ENCODE assay signal across 17 cellular contexts in genomic region chr7:87458148-87458547, GRCh38. TPM values are rescaled to one million over a fixed set of nuclear protein-coding genes. Genes with fewer than 3 reads are reported as not detected.
DNase-seq lines count a peak whose midpoint lies in the region; ATAC-seq and TF ChIP-seq lines count a peak whose summit lies in the region.
"Had no signal": no experiment of that assay in that cellular context is flagged by ENCODE, and none has a peak within 500 bp of the region (broad histone marks: within the 10 kb centered on the region; RNA-seq: fewer than 3 reads in every experiment).

No MANE protein-coding gene starts in this region.

- H3K27me3 ChIP-seq in A673 (replicated peaks; ENCODE audit: insufficient read depth, low read depth, low read length, poor library complexity): peaks cover 19% of the 10 kb centered on the region
- H3K27me3 ChIP-seq: BLaER1 had no signal

- no peaks in the 10 kb centered on the region for H3K4me1 ChIP-seq in A673 (ENCODE audit: insufficient read depth, low read length, poor library complexity, severe bottlenecking)
- H3K4me1 ChIP-seq: A549, BLaER1 had no signal

- intact Hi-C loops in A673 (cut with micrococcal nuclease; ENCODE audit: unreplicated experiment): no loop called here

- POLR2A ChIA-PET in A673 (lab: Charles Lee; ENCODE audit: low non-redundant PET): no interaction called here

- no peak for ATAC-seq in GM19452 (IDR thresholded peaks at IDR 0.05; ENCODE audit: unreplicated experiment)
- ATAC-seq: A549 had no signal

- CTCF ChIA-PET in A673 (lab: Charles Lee): no interaction called here

- no peak for TF ChIP-seq CTCF in nephron progenitor cell (IDR thresholded peaks at IDR 0.05)
- TF ChIP-seq CTCF in A673 (conservative IDR thresholded peaks at IDR 0.05; ENCODE audit: low read depth, low read length): no peak

- peaks cover 44% of the 10 kb centered on the region for H3K4me1 Mint-ChIP-seq in nephron progenitor cell
- H3K4me1 Mint-ChIP-seq: CD14-positive monocyte; CD4-positive, alpha-beta memory T cell had no signal

- H3K27ac Mint-ChIP-seq in nephron progenitor cell: peak overlapping the region; percentile 10
- H3K27ac Mint-ChIP-seq: CD14-positive monocyte; CD4-positive, alpha-beta memory T cell had no signal

- H3K9me3 ChIP-seq in A673 (ENCODE audit: low read depth, low read length, poor library complexity, severe bottlenecking): no peaks in the 10 kb centered on the region
- H3K9me3 ChIP-seq: A549, HAP-1 had no signal

- no TSS peak for BruUV-seq in A673 (replicated peaks; lab: Mats Ljungman, UMichigan)

- H3K36me3 Mint-ChIP-seq in nephron progenitor cell (ENCODE audit: low read depth): peaks cover 32% of the 10 kb centered on the region
- H3K36me3 Mint-ChIP-seq: CD14-positive monocyte; CD4-positive, alpha-beta memory T cell had no signal

- no peak overlapping the region for H3K4me3 ChIP-seq in A673 (ENCODE audit: low read depth, low read length, poor library complexity, severe bottlenecking)
- H3K4me3 ChIP-seq: A549, BLaER1, GM23248, HAP-1 had no signal

- H3K4me3 Mint-ChIP-seq in nephron progenitor cell: no peak overlapping the region
- H3K4me3 Mint-ChIP-seq: CD14-positive monocyte; CD4-positive, alpha-beta memory T cell had no signal

- no peaks in the 10 kb centered on the region for H3K36me3 ChIP-seq in A673 (ENCODE audit: insufficient read depth, low read length, poor library complexity, severe bottlenecking)
- H3K36me3 ChIP-seq: HAP-1 had no signal

- H3K27ac ChIP-seq in A673 (ENCODE audit: low read depth, low read length, poor library complexity, severe bottlenecking): no peak overlapping the region
- H3K27ac ChIP-seq: 22Rv1, A549, BLaER1, GM23248 had no signal

- peak; percentile 25 for DNase-seq in NCI-H748 (lab: John Stamatoyannopoulos, UW; ENCODE audit: unreplicated experiment)
- DNase-seq in NCI-H748 treated with DMSO at 0.1 percent for 48 hours (lab: John Stamatoyannopoulos, UW): no peak
- peak; percentile 36 for DNase-seq in SK-MEL-5 (ENCODE audit: low read depth, low spot score)
- DNase-seq in nephron progenitor cell: no peak
- DNase-seq in NCI-H345 treated with DMSO at 0.1 percent for 48 hours (lab: John Stamatoyannopoulos, UW; ENCODE audit: unreplicated experiment): no peak
- no peak for DNase-seq in A673 (ENCODE audit: low spot score)
- DNase-seq: Calu3; CD4-positive, alpha-beta memory T cell; DMS79 treated with DMSO at 0.1 percent for 48 hours; GF-D8; GM23248 had no signal

- in situ Hi-C loops in SK-MEL-5 (cut with HindIII; ENCODE audit: low pct_unique_long_range_greater_than_20kb, low sequenced_read_pairs): no loop called here

- no peaks in the 10 kb centered on the region for H3K27me3 Mint-ChIP-seq in nephron progenitor cell (ENCODE audit: low read depth, poor library complexity)

- H3K9me3 Mint-ChIP-seq in nephron progenitor cell: no peaks in the 10 kb centered on the region

RNA-seq across cellular contexts. Expression of gene ABCB4, which starts 17.3 kb away (rescaled TPM):
- total RNA-seq in SK-MEL-5 (2014; rRNA removed; shearing (Covaris generic)): 10.1 and 10.7 TPM in 2 replicates
- 2.5 and 3.8 TPM in 2 replicates for polyA plus RNA-seq in SK-MEL-5 (2015; cell fraction: cytosol; rRNA removed)
- polyA plus RNA-seq in SK-MEL-5 (2015; cell fraction: nucleus; rRNA removed): 2.9 and 3.6 TPM in 2 replicates
- 0.15 TPM in 1 of 2 replicates, not detected in the other for total RNA-seq in A673 (2021)
- total RNA-seq: Calu3; CD4-positive, alpha-beta memory T cell had no signal
- polyA plus RNA-seq: CD14-positive monocyte had no signal

Comparison
In these comparisons a context has a peak if more than half of its experiments do, and no peak if none do; other contexts are left out.
1. DNase-seq: peak in NCI-H748 (single experiment) and SK-MEL-5 (single experiment); none in NCI-H748 treated with DMSO at 0.1 percent for 48 hours (single experiment), nephron progenitor cell (single experiment), NCI-H345 treated with DMSO at 0.1 percent for 48 hours (single experiment) and A673 (single experiment).